Comparison of ENCODE assay signal across 12 cellular contexts in the genomic region with DNA sequence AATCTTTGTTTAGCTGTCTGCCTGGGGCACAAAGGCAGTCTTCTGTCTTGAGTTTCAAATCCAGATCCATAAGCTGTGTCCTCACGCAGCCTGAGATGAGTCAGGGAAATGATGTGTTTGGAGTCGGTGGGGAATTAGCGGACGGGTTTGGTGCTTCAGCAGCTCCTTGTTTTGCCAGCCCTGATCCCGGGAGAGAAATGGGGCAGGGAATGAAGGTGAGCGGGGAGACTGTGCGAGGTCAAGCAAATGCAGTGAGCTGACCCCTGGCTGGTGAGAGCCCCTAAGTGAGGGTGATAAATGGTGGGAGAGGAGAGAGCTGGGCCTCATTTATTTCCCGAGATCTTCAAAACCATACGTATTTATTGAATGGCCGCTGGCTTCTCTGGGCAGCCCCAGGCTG.
"Had no signal": no experiment of that assay in that cellular context is flagged by ENCODE, and none has a peak within 500 bp of the region (broad histone marks: within the 10 kb centered on the region; RNA-seq: fewer than 3 reads in every experiment).

No MANE protein-coding gene starts in this region.

- DNase-seq: activated CD4-positive, alpha-beta T cell treated with anti-CD3 and anti-CD28 coated beads, Interleukin-2, amount 50 U/mL, for 4 hours; activated T-cell treated with anti-CD3 and anti-CD28 coated beads, Interleukin-2, amount 50 U/mL, for 48 hours; caudate nucleus; colonic mucosa; effector CD8-positive, alpha-beta T cell; gastrocnemius medialis; left ventricle myocardium inferior; mesendoderm; retina; T-helper 17 cell had no signal

- H3K27me3 Mint-ChIP-seq: T-helper 17 cell had no signal

- H2AFZ ChIP-seq: parathyroid adenoma had no signal

- H3K27me3 ChIP-seq: colonic mucosa, gastrocnemius medialis had no signal

- H3K27ac ChIP-seq: colonic mucosa, parathyroid adenoma had no signal

- H3K9me3 ChIP-seq: colonic mucosa, gastrocnemius medialis, left ventricle myocardium inferior had no signal

- H3K36me3 ChIP-seq: colonic mucosa, gastrocnemius medialis, left ventricle myocardium inferior had no signal

- H3K4me1 ChIP-seq: gastrocnemius medialis had no signal

- ATAC-seq: gastrocnemius medialis had no signal

- H3K4me3 Mint-ChIP-seq: neural crest cell, T-helper 17 cell had no signal

- H3K4me3 ChIP-seq: colonic mucosa, gastrocnemius medialis, left ventricle myocardium inferior had no signal

- H3K9ac ChIP-seq: parathyroid adenoma had no signal
